ENCODE assay signal across 1 cellular context in genomic region chr10:33326897-33327296, GRCh38.
TF ChIP-seq lines count a peak whose summit lies in the region.

No MANE protein-coding gene starts in this region.

TF ChIP-seq in IMR-90, 13 proteins besides CTCF, POLR2A, EP300 and RAD21:
- TF ChIP-seq ELK1 (IDR thresholded peaks at IDR 0.05; ENCODE audit: borderline replicate concordance, low read depth, low read length): no peak
- TF ChIP-seq CEBPB (IDR thresholded peaks at IDR 0.05; ENCODE audit: low read depth, low read length): peak; percentile 71
- no peak for TF ChIP-seq MXI1 (IDR thresholded peaks at IDR 0.05; ENCODE audit: borderline replicate concordance, low read depth, low read length)
- no peak for TF ChIP-seq MAFK (IDR thresholded peaks at IDR 0.05; ENCODE audit: low read depth, low read length)
